8 cellular contexts compared by ENCODE assay signal in the genomic region with DNA sequence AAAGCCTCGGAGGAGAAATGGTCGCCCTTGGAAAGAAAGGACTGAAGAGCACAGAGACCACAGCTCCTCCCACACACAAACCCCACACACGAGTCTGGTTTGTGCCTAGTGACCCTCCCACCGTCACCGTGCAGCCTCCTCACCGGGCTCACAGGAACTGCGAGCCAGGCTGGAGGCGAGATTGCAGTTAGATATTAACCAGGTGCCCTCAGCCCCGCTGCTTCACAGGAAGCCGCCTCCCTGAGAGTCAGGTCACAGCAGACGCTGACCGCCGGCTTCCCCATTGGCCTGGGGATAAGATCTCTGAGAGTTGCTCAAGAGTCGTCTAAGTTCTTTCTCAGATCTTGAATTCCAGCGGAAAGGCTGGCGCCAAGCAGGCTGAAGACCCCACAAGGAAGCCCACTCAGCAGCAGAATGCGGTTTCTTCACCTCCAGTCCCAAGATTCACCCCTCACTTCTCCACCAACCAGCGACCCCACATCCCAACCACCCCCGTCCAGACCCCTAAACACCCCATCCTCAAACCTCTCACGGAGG. TPM values are rescaled to one million over a fixed set of nuclear protein-coding genes. Genes with fewer than 3 reads are reported as not detected.
DNase-seq lines count a peak whose midpoint lies in the region; ATAC-seq lines count a peak whose summit lies in the region.

No MANE protein-coding gene starts in this region.

- DNase-seq in GM04504 (ENCODE audit: low read depth) (peak; percentile 20), H7 (peak; percentile 68), NCI-H146 (lab: John Stamatoyannopoulos, UW) (peak; percentile 86), lung microvascular endothelial cell (ENCODE audit: low read depth in 2 of 2) (peak; percentile 49 to 58)
- peak; percentile 1 to 18 for DNase-seq in activated CD4-positive, alpha-beta T cell treated with anti-CD3 and anti-CD28 coated beads, Interleukin-2, amount 50 U/mL, for 24 hours (ENCODE audit: low read depth in 1 of 2, low spot score in 1 of 2)
- DNase-seq in effector CD8-positive, alpha-beta T cell (lab: John Stamatoyannopoulos, UW): peak; percentile 21
- DNase-seq in stimulated activated CD8-positive, alpha-beta memory T cell treated with anti-CD3 and anti-CD28 coated beads, Interleukin-12 subunit alpha, Interleukin-12 subunit beta, amount 100 ng/mL, for 4 hours (ENCODE audit: low read depth): peak; percentile 13

- peak overlapping the region; percentile 52; the same call in 1 of the 2 replicates for H3K4me3 ChIP-seq in H7 (ENCODE audit: insufficient read depth, low read depth, low read length)

- H3K36me3 ChIP-seq in H7 (replicated peaks; ENCODE audit: control insufficient read depth, insufficient read depth, low read length): no peaks in the 10 kb centered on the region

- H3K27me3 ChIP-seq in H7 (ENCODE audit: control insufficient read depth, insufficient read depth, low read length): no peaks in the 10 kb centered on the region; the same call in 1 of the 2 replicates

- ATAC-seq in GM18870 (IDR thresholded peaks at IDR 0.05; ENCODE audit: unreplicated experiment): no peak

RNA-seq across cellular contexts. Expression of a gene that starts 0.8 kb away (rescaled TPM):
- total RNA-seq in H7 (2014; rRNA removed; shearing (Covaris generic)): 0.07 and 0.30 TPM in 2 replicates
- 3.3 and 4.6 TPM in 2 replicates for total RNA-seq in lung microvascular endothelial cell

RNA-seq across cellular contexts. Expression of a gene that starts 39.6 kb away (rescaled TPM):
- not detected in 2 replicates for total RNA-seq in H7 (2014; rRNA removed; shearing (Covaris generic))
- 1.5 and 1.8 TPM in 2 replicates for total RNA-seq in lung microvascular endothelial cell

Comparison
In these comparisons a context has a peak if more than half of its experiments do, and no peak if none do; other contexts are left out.
1. DNase-seq: peak in every context shown above with its lines; median percentile 86 in NCI-H146; 68 in H7; 54 in lung microvascular endothelial cell; 21 in effector CD8-positive, alpha-beta T cell; 20 in GM04504; 13 in stimulated activated CD8-positive, alpha-beta memory T cell treated with anti-CD3 and anti-CD28 coated beads, Interleukin-12 subunit alpha, Interleukin-12 subunit beta, amount 100 ng/mL, for 4 hours; 10 in activated CD4-positive, alpha-beta T cell treated with anti-CD3 and anti-CD28 coated beads, Interleukin-2, amount 50 U/mL, for 24 hours.